Comparison of ENCODE assay signal across 14 cellular contexts in genomic region chr4:167887726-167888125, GRCh38.
A peak's percentile ranks its signal among the peaks of the same experiment; 100 is the strongest.
DNase-seq lines count a peak whose midpoint lies in the region; ATAC-seq and TF ChIP-seq lines count a peak whose summit lies in the region.
"Had no signal": no experiment of that assay in that cellular context is flagged by ENCODE, and none has a peak within 500 bp of the region (broad histone marks: within the 10 kb centered on the region; RNA-seq: fewer than 3 reads in every experiment).

No MANE protein-coding gene starts in this region.

- peaks cover 9% of the 10 kb centered on the region for H3K9me3 ChIP-seq in H9 (ENCODE audit: control insufficient read depth, low read depth, low read length)
- H3K9me3 ChIP-seq in neural progenitor cell (ENCODE audit: low read depth): no peaks in the 10 kb centered on the region
- H3K9me3 ChIP-seq in upper lobe of right lung: no peaks in the 10 kb centered on the region
- H3K9me3 ChIP-seq: Caco-2 had no signal

- no peak overlapping the region for H3K56ac ChIP-seq in H9 (ENCODE audit: insufficient read length, low read depth, low read length)

- no peak overlapping the region for H3K9ac ChIP-seq in H9 (ENCODE audit: extremely low read depth, insufficient read length, low read length)
- H3K9ac ChIP-seq in neural progenitor cell: no peak overlapping the region

- H3K4me1 Mint-ChIP-seq in H9: peaks cover 3 to 6% of the 10 kb centered on the region in 2 experiments; a peak in 1 of 4 replicates
- H3K4me1 Mint-ChIP-seq in WTC11: peaks cover 4% of the 10 kb centered on the region; the same call in 1 of the 2 replicates
- H3K4me1 Mint-ChIP-seq in neural progenitor cell: no peaks in the 10 kb centered on the region
- H3K4me1 Mint-ChIP-seq: CD4-positive, alpha-beta memory T cell; GM23338 had no signal

- CTCF ChIA-PET in WTC11 (lab: Charles Lee): no interaction called here

- no peak overlapping the region for H3K18ac ChIP-seq in H9 (ENCODE audit: insufficient read length, low read depth, low read length)

- no peak overlapping the region for H4K91ac ChIP-seq in H9 (ENCODE audit: insufficient read length, low read depth, low read length)

- no peak overlapping the region for H4K8ac ChIP-seq in H9 (replicated peaks; ENCODE audit: insufficient read length, low read depth, low read length)

- no CpG with 5 or more reads among the region's 6 CpGs for WGBS in H9 (ENCODE audit: extremely low coverage, insufficient read length, low lambda C conversion rate)

- H3K4me2 ChIP-seq in H9 (ENCODE audit: insufficient read depth, insufficient read length, low read length) (no peak overlapping the region), neural progenitor cell (no peak overlapping the region)
- H3K4me2 ChIP-seq: GM23338 had no signal

- no peak overlapping the region for H3K4ac ChIP-seq in H9 (ENCODE audit: low read depth, low read length)

- H2BK12ac ChIP-seq in H9 (ENCODE audit: insufficient read length, low read depth, low read length): no peak overlapping the region

- H2AFZ ChIP-seq in H9 (ENCODE audit: low read length): no peak overlapping the region
- no peak overlapping the region for H2AFZ ChIP-seq in neural progenitor cell (replicated peaks)
- H2AFZ ChIP-seq: GM23338 had no signal

- peak; percentile 43 for ATAC-seq in WTC11
- peak; percentile 26 for ATAC-seq in upper lobe of right lung
- ATAC-seq: GM23338 had no signal

- H3K4me3 Mint-ChIP-seq in H9 (no peak overlapping the region), WTC11 (no peak overlapping the region), neural progenitor cell (no peak overlapping the region)
- H3K4me3 Mint-ChIP-seq: CD4-positive, alpha-beta memory T cell; GM23338 had no signal

- H3K79me2 ChIP-seq in H9 (ENCODE audit: insufficient read depth, low read length) (no peaks in the 10 kb centered on the region), neural progenitor cell (ENCODE audit: low read depth) (no peaks in the 10 kb centered on the region)

- H2AK5ac ChIP-seq in H9 (ENCODE audit: insufficient read length, low read length): no peak overlapping the region

- no peaks in the 10 kb centered on the region for H3K79me1 ChIP-seq in H9 (ENCODE audit: insufficient read depth, low read depth, low read length, poor library complexity, severe bottlenecking)

- H3K36me3 ChIP-seq in neural progenitor cell: no peaks in the 10 kb centered on the region
- no peaks in the 10 kb centered on the region for H3K36me3 ChIP-seq in upper lobe of right lung

- H3K36me3 Mint-ChIP-seq in H9 (ENCODE audit: insufficient read depth in 1 of 3, low read depth in 3 of 3): peaks cover 8 to 19% (median 14%) of the 10 kb centered on the region in 3 experiments
- peaks cover 21% of the 10 kb centered on the region for H3K36me3 Mint-ChIP-seq in WTC11
- H3K36me3 Mint-ChIP-seq in neural progenitor cell: no peaks in the 10 kb centered on the region
- H3K36me3 Mint-ChIP-seq: CD4-positive, alpha-beta memory T cell had no signal

- H3K27me3 Mint-ChIP-seq in H9 (ENCODE audit: low read depth) (no peaks in the 10 kb centered on the region), WTC11 (ENCODE audit: low read depth) (no peaks in the 10 kb centered on the region), neural progenitor cell (ENCODE audit: insufficient read depth, low read depth) (no peaks in the 10 kb centered on the region)
- H3K27me3 Mint-ChIP-seq: CD4-positive, alpha-beta memory T cell had no signal

- H2BK15ac ChIP-seq in H9 (ENCODE audit: low read depth, low read length): no peak overlapping the region

- no peak overlapping the region for H3K23ac ChIP-seq in H9 (ENCODE audit: insufficient read length, low read depth, low read length)

- H4K20me1 ChIP-seq in H9 (ENCODE audit: control insufficient read depth, insufficient read depth, insufficient read length) (no peaks in the 10 kb centered on the region), neural progenitor cell (ENCODE audit: low read depth) (no peaks in the 10 kb centered on the region)

- no peak overlapping the region for H2BK20ac ChIP-seq in H9 (ENCODE audit: low read depth, low read length, poor library complexity, severe bottlenecking)

- H3K9me3 Mint-ChIP-seq in H9 (peaks cover 17 to 19% of the 10 kb centered on the region in 2 experiments), WTC11 (peaks cover 20% of the 10 kb centered on the region), neural progenitor cell (peaks cover 2% of the 10 kb centered on the region)

- POLR2A ChIA-PET in WTC11 (lab: Charles Lee): no interaction called here

- no peak overlapping the region for H2BK120ac ChIP-seq in H9 (ENCODE audit: low read depth, low read length, poor library complexity, severe bottlenecking)

- no peak overlapping the region for H3K4me3 ChIP-seq in neural progenitor cell
- H3K4me3 ChIP-seq in upper lobe of right lung: no peak overlapping the region
- H3K4me3 ChIP-seq: GM23338 had no signal

- TF ChIP-seq CTCF in H9 (conservative IDR thresholded peaks at IDR 0.05) (no peak), WTC11 (IDR thresholded peaks at IDR 0.05) (no peak), neural progenitor cell (IDR thresholded peaks at IDR 0.05) (no peak), upper lobe of right lung (IDR thresholded peaks at IDR 0.05) (no peak)

- intact Hi-C loops in upper lobe of right lung (cut with DNase I): no loop called here

- H3K4me1 ChIP-seq in H9 (ENCODE audit: insufficient read depth, low read length): no peaks in the 10 kb centered on the region
- peaks cover 23% of the 10 kb centered on the region for H3K4me1 ChIP-seq in neural progenitor cell
- no peaks in the 10 kb centered on the region for H3K4me1 ChIP-seq in upper lobe of right lung
- H3K4me1 ChIP-seq: Caco-2 had no signal

- H3T11ph ChIP-seq in H9 (ENCODE audit: low read length): no peak overlapping the region

- H3K27ac ChIP-seq in H9 (ENCODE audit: insufficient read length, low read depth, low read length): no peak overlapping the region
- no peak overlapping the region for H3K27ac ChIP-seq in neural progenitor cell
- H3K27ac ChIP-seq in upper lobe of right lung: no peak overlapping the region

- no peaks in the 10 kb centered on the region for H3K23me2 ChIP-seq in H9 (ENCODE audit: insufficient read length, low read depth, low read length, poor library complexity, severe bottlenecking)

- H2BK5ac ChIP-seq in H9 (ENCODE audit: insufficient read length, low read length): no peak overlapping the region

- no peak overlapping the region for H3K27ac Mint-ChIP-seq in H9
- no peak overlapping the region for H3K27ac Mint-ChIP-seq in WTC11
- no peak overlapping the region for H3K27ac Mint-ChIP-seq in neural progenitor cell
- H3K27ac Mint-ChIP-seq: GM23338 had no signal

- H4K5ac ChIP-seq in H9 (ENCODE audit: insufficient read length, low read depth, low read length): no peak overlapping the region

- DNase-seq in H9: peak; percentile 43
- DNase-seq in WTC11 (ENCODE audit: low spot score): peak; percentile 19
- DNase-seq in neural progenitor cell (ENCODE audit: low spot score): peak; percentile 76
- no peak for DNase-seq in upper lobe of right lung
- DNase-seq in stimulated activated CD4-positive, alpha-beta T cell treated with anti-CD3 and anti-CD28 coated beads, Interleukin-2, amount 100 ng/mL, for 48 hours: no peak
- DNase-seq in activated CD8-positive, alpha-beta memory T cell treated with anti-CD3 and anti-CD28 coated beads for 24 hours: no peak
- no peak for DNase-seq in activated CD8-positive, alpha-beta memory T cell treated with anti-CD3 and anti-CD28 coated beads, Interleukin-2, amount 50 U/mL, for 4 hours
- DNase-seq: C1 segment of cervical spinal cord; Caco-2; CD4-positive, alpha-beta memory T cell; DMS153; DND-41; HCEC 1CT had no signal

- H3F3A ChIP-seq in neural progenitor cell (ENCODE audit: low read depth): no peaks in the 10 kb centered on the region

- H3K27me3 ChIP-seq in H9 (ENCODE audit: insufficient read depth, low read length) (no peaks in the 10 kb centered on the region), neural progenitor cell (no peaks in the 10 kb centered on the region), upper lobe of right lung (no peaks in the 10 kb centered on the region)

- H3K14ac ChIP-seq in H9 (ENCODE audit: insufficient read depth, low read length): no peak overlapping the region

TF ChIP-seq in WTC11, 78 proteins besides CTCF, POLR2A, EP300 and RAD21:
- TF ChIP-seq MLX (CRISPR knock-in tag; IDR thresholded peaks at IDR 0.05) (no peak), ZNF423 (CRISPR knock-in tag; IDR thresholded peaks at IDR 0.05) (no peak), MAX (CRISPR knock-in tag; IDR thresholded peaks at IDR 0.05) (no peak), RORB (CRISPR knock-in tag; IDR thresholded peaks at IDR 0.05) (no peak)

Comparison
In these comparisons a context has a peak if more than half of its experiments do, and no peak if none do; other contexts are left out.
1. DNase-seq: peak in H9 (single experiment), WTC11 (single experiment) and neural progenitor cell (single experiment); none in upper lobe of right lung (single experiment), stimulated activated CD4-positive, alpha-beta T cell treated with anti-CD3 and anti-CD28 coated beads, Interleukin-2, amount 100 ng/mL, for 48 hours (0 of 2), activated CD8-positive, alpha-beta memory T cell treated with anti-CD3 and anti-CD28 coated beads for 24 hours (single experiment) and activated CD8-positive, alpha-beta memory T cell treated with anti-CD3 and anti-CD28 coated beads, Interleukin-2, amount 50 U/mL, for 4 hours (single experiment).